8 cellular contexts compared by ENCODE assay signal in genomic region chr20:58889334-58890072, GRCh38. TPM values are rescaled to one million over a fixed set of nuclear protein-coding genes. Genes with fewer than 3 reads are reported as not detected.
DNase-seq lines count a peak whose midpoint lies in the region; ATAC-seq lines count a peak whose summit lies in the region.

No MANE protein-coding gene starts in this region.

- peak overlapping the region; percentile 82 for H3K9ac ChIP-seq in mucosa of stomach (ENCODE audit: low read length)

- peak overlapping the region; percentile 89 to 97 (median 94) for H3K4me3 Mint-ChIP-seq in CD4-positive, alpha-beta memory T cell

- no peaks in the 10 kb centered on the region for H3K36me3 ChIP-seq in CD4-positive, alpha-beta memory T cell (ENCODE audit: insufficient read depth, low read length)
- H3K36me3 ChIP-seq in MG63 (peaks cover 2% of the 10 kb centered on the region; the same call in 1 of the 2 replicates), mucosa of stomach (ENCODE audit: control insufficient read depth, insufficient read depth, low read length) (no peaks in the 10 kb centered on the region)

- H3K27me3 ChIP-seq in CD4-positive, alpha-beta memory T cell (ENCODE audit: insufficient read depth, low read length): no peaks in the 10 kb centered on the region
- H3K27me3 ChIP-seq in MG63 (no peaks in the 10 kb centered on the region), mucosa of stomach (ENCODE audit: control insufficient read depth, insufficient read depth, low read length) (no peaks in the 10 kb centered on the region)

- H3K27ac ChIP-seq in CD4-positive, alpha-beta memory T cell (ENCODE audit: low read depth, low read length): peak overlapping the region; percentile 78

- peaks cover 27% of the 10 kb centered on the region for H3K4me1 ChIP-seq in CD4-positive, alpha-beta memory T cell (ENCODE audit: insufficient read depth, low read length)
- H3K4me1 ChIP-seq in mucosa of stomach (ENCODE audit: control insufficient read depth, insufficient read depth, low read length): peaks cover 12% of the 10 kb centered on the region

- no peaks in the 10 kb centered on the region for H3K9me3 ChIP-seq in CD4-positive, alpha-beta memory T cell (ENCODE audit: control insufficient read depth in 1 of 2, low read length in 2 of 2)
- H3K9me3 ChIP-seq in MG63 (no peaks in the 10 kb centered on the region), mucosa of stomach (ENCODE audit: control insufficient read depth, low read length) (no peaks in the 10 kb centered on the region)

- peak overlapping the region; percentile 95 to 98 (median 96) for H3K27ac Mint-ChIP-seq in CD4-positive, alpha-beta memory T cell

- no peaks in the 10 kb centered on the region for H3K27me3 Mint-ChIP-seq in CD4-positive, alpha-beta memory T cell

- peaks cover 13 to 33% (median 24%) of the 10 kb centered on the region in 4 donors for H3K4me1 Mint-ChIP-seq in CD4-positive, alpha-beta memory T cell

- peak overlapping the region in 1 of 2 donors; percentile 38 for H3K4me3 ChIP-seq in CD4-positive, alpha-beta memory T cell (ENCODE audit: low read length in 2 of 2)
- peak overlapping the region; percentile 33 for H3K4me3 ChIP-seq in MG63
- H3K4me3 ChIP-seq in mucosa of stomach (ENCODE audit: low read length): no peak overlapping the region

- no peak for ATAC-seq in HG02610 (IDR thresholded peaks at IDR 0.05; ENCODE audit: unreplicated experiment)
- no peak for ATAC-seq in HG02981 (IDR thresholded peaks at IDR 0.05; ENCODE audit: unreplicated experiment)

- peaks cover 0 to 17% of the 10 kb centered on the region in 2 donors for H3K36me3 Mint-ChIP-seq in CD4-positive, alpha-beta memory T cell

- CTCF ChIA-PET in CD4-positive, alpha-beta memory T cell (lab: Charles Lee; ENCODE audit: partially characterized antibody): no interaction called here

- intact Hi-C loops in CD4-positive, alpha-beta memory T cell (cut with micrococcal nuclease): loop anchor here (1.0 to 10.0 kb wide), 4 partner anchors 278 to 1495 kb away; partner anchors contain the start of genes RAB22A, RBM38 and VAPB

- peak in 1 of 5 donors; percentile 33 for DNase-seq in CD4-positive, alpha-beta memory T cell
- DNase-seq in MG63 (no peak), Kasumi-1 (lab: John Stamatoyannopoulos, UW) (no peak), inferior parietal cortex (ENCODE audit: extremely low spot score) (no peak)
- DNase-seq in central memory CD4-positive, alpha-beta T cell: peak; percentile 23

- peaks cover 0 to 2% (median 0%) of the 10 kb centered on the region in 8 donors for H3K9me3 Mint-ChIP-seq in CD4-positive, alpha-beta memory T cell

- POLR2A ChIA-PET in CD4-positive, alpha-beta memory T cell (lab: Charles Lee; ENCODE audit: partially characterized antibody): interaction anchor here (0.6 to 4.7 kb wide), 24 partner anchors 10 to 1490 kb away, joined by 3 to 69 read pairs (median 5); partner anchors contain the start of genes ATP5F1E, NELFCD, PRELID3B and STX16

RNA-seq across cellular contexts. Expression of gene GNAS, which starts 37.0 kb away (rescaled TPM):
- total RNA-seq in CD4-positive, alpha-beta memory T cell: 100 to 1,000 TPM; 641 to 645 TPM
- polyA plus RNA-seq in CD4-positive, alpha-beta memory T cell: 100 to 1,000 TPM in 1 of 2 donors, 10 to 100 TPM in 1; 70.1 to 184 TPM
- 494 and 560 TPM in 2 replicates for total RNA-seq in MG63 (2014; rRNA removed; shearing (Covaris generic); ENCODE audit: low replicate concordance)

RNA-seq across cellular contexts. Expression of gene GNAS-AS1, which starts 38.8 kb away (rescaled TPM):
- total RNA-seq in CD4-positive, alpha-beta memory T cell: 1 to 10 TPM in 1 of 2 experiments, under 1 TPM in 1; 0.94 to 1.1 TPM
- not detected for polyA plus RNA-seq in CD4-positive, alpha-beta memory T cell
- 1.1 and 1.7 TPM in 2 replicates for total RNA-seq in MG63 (2014; rRNA removed; shearing (Covaris generic); ENCODE audit: low replicate concordance)
